In genomic region chr19:45638930-45639729, GRCh38 we compare ENCODE assay signal across 8 cellular contexts. TPM values are rescaled to one million over a fixed set of nuclear protein-coding genes. Genes with fewer than 3 reads are reported as not detected.
DNase-seq lines count a peak whose midpoint lies in the region; ATAC-seq and TF ChIP-seq lines count a peak whose summit lies in the region.

EML2 (minus strand) TSS chr19:45639397; CDS start chr19:45639376, 21 bp downstream.

- peak within 1 kb of the TSS; percentile 31 to 85 (median 61) for H3K27ac Mint-ChIP-seq in nephron

- peak within 1 kb of the TSS; percentile 90 to 95 (median 92) for H3K4me3 Mint-ChIP-seq in nephron

- peaks cover 28% of the 10 kb centered on the region for H3K4me1 Mint-ChIP-seq in nephron

- TF ChIP-seq EP300 in tibial nerve (IDR thresholded peaks at IDR 0.05): no peak

- intact Hi-C loops in esophagus squamous epithelium (cut with DNase I): no loop called here

- no peaks in the 10 kb centered on the region for H3K36me3 ChIP-seq in esophagus squamous epithelium
- peaks cover 0 to 5% (median 0%) of the 10 kb centered on the region in 3 donors for H3K36me3 ChIP-seq in tibial nerve

- H3K9me3 ChIP-seq in esophagus squamous epithelium: no peaks in the 10 kb centered on the region
- H3K9me3 ChIP-seq in tibial nerve: no peaks in the 10 kb centered on the region

- TF ChIP-seq CTCF in esophagus squamous epithelium (IDR thresholded peaks at IDR 0.05): peak in 2 of 6 experiments; percentile 2 to 7
- TF ChIP-seq CTCF in nephron (IDR thresholded peaks at IDR 0.05; ENCODE audit: unreplicated experiment in 3 of 3): no peak
- no peak for TF ChIP-seq CTCF in tibial nerve (IDR thresholded peaks at IDR 0.05)

- H3K36me3 Mint-ChIP-seq in nephron (ENCODE audit: low read depth): no peaks in the 10 kb centered on the region

- peaks cover 28 to 75% (median 42%) of the 10 kb centered on the region in 3 donors for H3K4me1 ChIP-seq in esophagus squamous epithelium
- peaks cover 0 to 55% (median 22%) of the 10 kb centered on the region in 4 donors for H3K4me1 ChIP-seq in tibial nerve

- WGBS in esophagus squamous epithelium, 2 donors: 4 to 5% methylated on average over 8 to 23 of the region's 52 CpGs
- 6% methylated on average over 37 to 48 of the region's 52 CpGs for WGBS in tibial nerve, 2 donors

- H3K27ac ChIP-seq in esophagus squamous epithelium (peak within 1 kb of the TSS; percentile 62 to 91 (median 88)), tibial nerve (peak within 1 kb of the TSS in 2 of 4 donors; percentile 57 to 76)

- ATAC-seq in HG03457 (IDR thresholded peaks at IDR 0.05; ENCODE audit: unreplicated experiment): no peak

- H3K4me3 ChIP-seq in esophagus squamous epithelium: peak within 1 kb of the TSS; percentile 61 to 78 (median 74)
- H3K4me3 ChIP-seq in tibial nerve: peak within 1 kb of the TSS; percentile 39 to 75 (median 62)

- DNase-seq in NCI-H2081 (lab: John Stamatoyannopoulos, UW) (peak; percentile 15 to 17), NCI-H2081 treated with DMSO at 0.1 percent for 48 hours (lab: John Stamatoyannopoulos, UW) (no peak), NCI-H748 (lab: John Stamatoyannopoulos, UW; ENCODE audit: unreplicated experiment) (peak; percentile 79), esophagus squamous epithelium (lab: John Stamatoyannopoulos, UW) (no peak), tibial nerve (ENCODE audit: low spot score in 2 of 2) (peak in 1 of 2 donors; percentile 7)
- peak; percentile 64 for DNase-seq in activated T-cell treated with anti-CD3 and anti-CD28 coated beads, Interleukin-2, amount 50 U/mL, for 1 hour

- peaks cover 0 to 10% (median 0%) of the 10 kb centered on the region in 4 donors for H3K27me3 ChIP-seq in esophagus squamous epithelium
- peaks cover 0 to 11% of the 10 kb centered on the region in 2 donors for H3K27me3 ChIP-seq in tibial nerve

- no peaks in the 10 kb centered on the region for H3K9me3 Mint-ChIP-seq in nephron

- TF ChIP-seq POLR2A in esophagus squamous epithelium (IDR thresholded peaks at IDR 0.05) (peak in 1 of 4 donors; percentile 64), tibial nerve (IDR thresholded peaks at IDR 0.05) (no peak)

- peaks cover 22% of the 10 kb centered on the region for H3K27me3 Mint-ChIP-seq in nephron (ENCODE audit: low read depth)

RNA-seq across cellular contexts. Expression of gene EML2, which starts in this region (rescaled TPM):
- total RNA-seq in esophagus squamous epithelium (100 to 1,000 TPM in 1 of 4 donors, 10 to 100 TPM in 3; 38.6 to 617 (median 58.3) TPM), tibial nerve (10 to 100 TPM; 21.0 to 57.1 (median 25.0) TPM)

Comparison
In these comparisons a context has a peak if more than half of its experiments do, and no peak if none do; other contexts are left out.
1. DNase-seq: peak in NCI-H2081 (2 of 2), NCI-H748 (single experiment) and activated T-cell treated with anti-CD3 and anti-CD28 coated beads, Interleukin-2, amount 50 U/mL, for 1 hour (single experiment); none in NCI-H2081 treated with DMSO at 0.1 percent for 48 hours (single experiment) and esophagus squamous epithelium (single experiment).